27 cellular contexts compared by ENCODE assay signal in the genomic region with DNA sequence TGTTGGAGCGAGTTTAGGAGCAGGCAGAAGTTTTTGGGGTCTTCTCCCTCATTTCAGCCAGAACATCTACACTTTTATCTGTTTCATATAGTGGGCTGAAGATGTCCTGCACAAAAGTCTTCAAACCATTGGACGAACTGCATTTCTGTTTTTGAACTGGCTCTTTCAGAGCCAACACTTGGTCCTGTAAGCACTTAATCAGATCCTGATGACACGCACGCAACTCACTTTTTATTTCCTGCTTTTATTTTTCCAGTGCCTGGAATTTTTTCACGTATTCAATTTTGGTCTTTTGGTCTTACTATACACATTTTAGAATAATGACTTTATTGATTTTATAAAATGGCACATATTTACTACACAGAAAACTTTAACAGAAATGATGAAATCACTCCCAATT. TPM values are rescaled to one million over a fixed set of nuclear protein-coding genes. Genes with fewer than 3 reads are reported as not detected.
"Had no signal": no experiment of that assay in that cellular context is flagged by ENCODE, and none has a peak within 500 bp of the region (broad histone marks: within the 10 kb centered on the region; RNA-seq: fewer than 3 reads in every experiment).

No MANE protein-coding gene starts in this region.

- H3K9me3 Mint-ChIP-seq: activated naive CD4-positive, alpha-beta T cell treated with anti-CD3 and anti-CD28 coated beads for 36 hours; activated T-cell treated with anti-CD3 and anti-CD28 coated beads, Interleukin-2, amount 50 U/mL, for 24 hours; activated T-helper 2 cell treated with anti-CD3 and anti-CD28 coated beads, Interferon-gamma antibody, Interleukin-2, Interleukin-4, amounts not matched to agents 10 μg/mL and 5 μg/mL and 100 μg/mL, durations not matched to agents 14 hours and 24 hours and 36 hours; nephron progenitor cell; stimulated activated naive B cell treated with anti-CD40 and anti-IgM and Interleukin-4, amounts not matched to agents 10 μg/mL and 1 μg/mL and 100 μg/mL, for 72 hours had no signal

- H3K27me3 Mint-ChIP-seq: activated T-cell treated with anti-CD3 and anti-CD28 coated beads, Interleukin-2, amount 50 U/mL, for 24 hours; stimulated activated naive B cell treated with anti-CD40 and anti-IgM and Interleukin-4, amounts not matched to agents 10 μg/mL and 1 μg/mL and 100 μg/mL, for 72 hours had no signal

- H3K36me3 ChIP-seq: uterus had no signal

- H3K9me3 ChIP-seq: heart right ventricle, mucosa of descending colon, transverse colon, uterus had no signal

- H3K4me3 Mint-ChIP-seq: activated naive CD4-positive, alpha-beta T cell treated with anti-CD3 and anti-CD28 coated beads for 36 hours; activated T-cell treated with anti-CD3 and anti-CD28 coated beads, Interleukin-2, amount 50 U/mL, for 24 hours; nephron progenitor cell; stimulated activated naive B cell treated with anti-CD40 and anti-IgM and Interleukin-4, amounts not matched to agents 10 μg/mL and 1 μg/mL and 100 μg/mL, for 72 hours had no signal

- ATAC-seq: esophagus mucosa; heart right ventricle; left colon; mucosa of descending colon; sciatic nerve; stimulated activated naive B cell treated with anti-CD40 and anti-IgM and Interleukin-4, amounts not matched to agents 10 μg/mL and 1 μg/mL and 100 μg/mL, for 72 hours had no signal

- H3K27ac ChIP-seq: coronary artery, heart right ventricle, transverse colon, uterus had no signal

- H3K4me1 Mint-ChIP-seq: stimulated activated naive B cell treated with anti-CD40 and anti-IgM and Interleukin-4, amounts not matched to agents 10 μg/mL and 1 μg/mL and 100 μg/mL, for 72 hours had no signal

- DNase-seq: activated CD4-positive, alpha-beta T cell treated with anti-CD3 and anti-CD28 coated beads for 1 hour; activated CD4-positive, alpha-beta T cell treated with anti-CD3 and anti-CD28 coated beads, Interleukin-2, amount 50 U/mL, for 4 hours; activated CD8-positive, alpha-beta memory T cell treated with anti-CD3 and anti-CD28 coated beads for 24 hours; activated CD8-positive, alpha-beta memory T cell treated with anti-CD3 and anti-CD28 coated beads, Interleukin-2, amount 50 U/mL, for 4 hours; activated naive CD4-positive, alpha-beta T cell treated with anti-CD3 and anti-CD28 coated beads for 36 hours; activated T-cell treated with anti-CD3 and anti-CD28 coated beads, Interleukin-2, amount 50 U/mL, for 24 hours; amygdala; effector CD4-positive, alpha-beta T cell; heart right ventricle; left colon; mesenchymal stem cell; mucosa of descending colon; nephron progenitor cell; nucleus accumbens; stimulated activated CD4-positive, alpha-beta T cell treated with anti-CD3 and anti-CD28 coated beads, Interleukin-15, amount 100 ng/mL, for 24 hours; stimulated activated naive B cell treated with anti-CD40 and anti-IgM and Interleukin-4, amounts not matched to agents 10 μg/mL and 1 μg/mL and 100 μg/mL, for 72 hours; T-helper 1 cell; transverse colon; uterus had no signal

- H3K4me2 ChIP-seq: smooth muscle cell had no signal

- H3K27me3 ChIP-seq: heart right ventricle, transverse colon, uterus had no signal

- H3K4me3 ChIP-seq: coronary artery, heart right ventricle, mucosa of descending colon, smooth muscle cell, transverse colon, uterus had no signal

- FAIRE-seq: endometrium, keratinocyte, TTC549 had no signal

- H3K4me1 ChIP-seq: transverse colon, uterus had no signal

- H3K27ac Mint-ChIP-seq: activated naive CD4-positive, alpha-beta T cell treated with anti-CD3 and anti-CD28 coated beads for 36 hours; activated T-cell treated with anti-CD3 and anti-CD28 coated beads, Interleukin-2, amount 50 U/mL, for 24 hours; activated T-helper 2 cell treated with anti-CD3 and anti-CD28 coated beads, Interferon-gamma antibody, Interleukin-2, Interleukin-4, amounts not matched to agents 10 μg/mL and 5 μg/mL and 100 μg/mL, durations not matched to agents 14 hours and 24 hours and 36 hours; stimulated activated naive B cell treated with anti-CD40 and anti-IgM and Interleukin-4, amounts not matched to agents 10 μg/mL and 1 μg/mL and 100 μg/mL, for 72 hours had no signal

RNA-seq across cellular contexts. Expression of a gene that starts 40.2 kb away (rescaled TPM):
- total RNA-seq: activated naive CD4-positive, alpha-beta T cell treated with anti-CD3 and anti-CD28 coated beads for 36 hours; activated T-helper 2 cell treated with anti-CD3 and anti-CD28 coated beads, Interferon-gamma antibody, Interleukin-2, Interleukin-4, amounts not matched to agents 10 μg/mL and 5 μg/mL and 100 μg/mL, durations not matched to agents 14 hours and 24 hours and 36 hours; esophagus mucosa; heart right ventricle; sciatic nerve had no signal
- polyA plus RNA-seq: heart right ventricle had no signal
